ENCODE assay signal across 22 cellular contexts in genomic region chr10:18759575-18759974, GRCh38.
A peak's percentile ranks its signal among the peaks of the same experiment; 100 is the strongest.
DNase-seq lines count a peak whose midpoint lies in the region; ATAC-seq and TF ChIP-seq lines count a peak whose summit lies in the region.
"Had no signal": no experiment of that assay in that cellular context is flagged by ENCODE, and none has a peak within 500 bp of the region (broad histone marks: within the 10 kb centered on the region; RNA-seq: fewer than 3 reads in every experiment).

No MANE protein-coding gene starts in this region.

- H3K4me1 ChIP-seq in KMS-11 (ENCODE audit: low read depth, poor library complexity, severe bottlenecking), result peaks cover 55% of the 10 kb centered on the region
- no peaks in the 10 kb centered on the region for H3K4me1 ChIP-seq in right lobe of liver
- H3K4me1 ChIP-seq: ascending aorta had no signal

- intact Hi-C loops in right lobe of liver (cut with DNase I), result no loop called here

- TF ChIP-seq POLR2A in right lobe of liver (IDR thresholded peaks at IDR 0.05), result no peak

- no peaks in the 10 kb centered on the region for H3K79me2 ChIP-seq in KMS-11 (ENCODE audit: insufficient read depth, low read depth)

- ATAC-seq in GM18907 (IDR thresholded peaks at IDR 0.05; ENCODE audit: unreplicated experiment) (peak; percentile 71), GM21390 (IDR thresholded peaks at IDR 0.05; ENCODE audit: unreplicated experiment) (peak; percentile 91), HG02852 (IDR thresholded peaks at IDR 0.05; ENCODE audit: unreplicated experiment) (peak; percentile 62), right lobe of liver (no peak)
- ATAC-seq: natural killer cell treated with Interleukin-12 subunit alpha and Interleukin-12 subunit beta and Interleukin-15 and Interleukin-18, amount 100 ng/mL, for 72 hours; SK-N-SH treated with all-trans-retinoic acid at 6 μM for 48 hours had no signal

- H3K36me3 ChIP-seq in KMS-11 (ENCODE audit: insufficient read depth), result no peaks in the 10 kb centered on the region
- H3K36me3 ChIP-seq in right lobe of liver, result no peaks in the 10 kb centered on the region
- H3K36me3 ChIP-seq: ascending aorta had no signal

- no peaks in the 10 kb centered on the region for H4K20me1 ChIP-seq in KMS-11 (ENCODE audit: insufficient read depth)

- DNase-seq in NCI-H146 (lab: John Stamatoyannopoulos, UW) (no peak), MV-4-11 (lab: John Stamatoyannopoulos, UW) (no peak), NCI-H2081 treated with DMSO at 0.1 percent for 48 hours (lab: John Stamatoyannopoulos, UW) (no peak), right lobe of liver (no peak)
- DNase-seq: activated CD4-positive, alpha-beta T cell treated with anti-CD3 and anti-CD28 coated beads, Interleukin-2, amount 10 ng/mL, durations not matched to agents 7 days and 5 days; activated naive CD4-positive, alpha-beta T cell treated with anti-CD3 and anti-CD28 coated beads, Interleukin-2, amount 10 ng/mL, durations not matched to agents 7 days and 5 days; CD4-positive, alpha-beta memory T cell; GM23248; hippocampal formation; kidney; NCI-H1048; NCI-H774; stimulated activated CD4-positive, alpha-beta T cell treated with anti-CD3 and anti-CD28 coated beads, Interleukin-4, amount 100 ng/mL, for 24 hours had no signal

- WGBS in right lobe of liver (ENCODE audit: insufficient coverage, low coverage, low lambda C conversion rate, missing lambda C conversion rate), result 10% methylated on average over 1 of the region's 1 CpG

- H3K9me3 ChIP-seq in right lobe of liver, result no peaks in the 10 kb centered on the region
- H3K9me3 ChIP-seq: ascending aorta had no signal

- peak overlapping the region; percentile 8; the same call in 1 of the 2 replicates for H3K9ac ChIP-seq in KMS-11
- H3K9ac ChIP-seq: GM23248 had no signal

- peak overlapping the region; percentile 63 for H3K4me2 ChIP-seq in KMS-11

- H2AFZ ChIP-seq in KMS-11 (ENCODE audit: low read depth), result peak overlapping the region; percentile 28; the same call in 1 of the 2 replicates
- H2AFZ ChIP-seq: GM23248 had no signal

- H3K4me3 ChIP-seq in KMS-11 (IDR thresholded peaks at IDR 0.05; ENCODE audit: insufficient read depth, low read depth, low read length) (no peak overlapping the region), right lobe of liver (no peak overlapping the region)
- H3K4me3 ChIP-seq: ascending aorta, GM23248, skin epidermis had no signal

- no peaks in the 10 kb centered on the region for H3K27me3 ChIP-seq in KMS-11 (ENCODE audit: insufficient read depth, low read depth)
- H3K27me3 ChIP-seq in right lobe of liver, result no peaks in the 10 kb centered on the region
- H3K27me3 ChIP-seq: ascending aorta had no signal

- TF ChIP-seq CTCF in KMS-11 (conservative IDR thresholded peaks at IDR 0.05; ENCODE audit: low read depth, low read length) (no peak), right lobe of liver (IDR thresholded peaks at IDR 0.05) (no peak)

- H3K27ac ChIP-seq in KMS-11 (peak overlapping the region; percentile 79), right lobe of liver (no peak overlapping the region)
- H3K27ac ChIP-seq: ascending aorta, GM23248, HL-60, skin epidermis had no signal

Comparison
In these comparisons a context has a peak if more than half of its experiments do, and no peak if none do; other contexts are left out.
1. ATAC-seq: peak in GM18907 (single experiment), GM21390 (single experiment) and HG02852 (single experiment); none in right lobe of liver (0 of 4).